Comparison of ENCODE assay signal across 9 cellular contexts in genomic region chr5:2207966-2208544, GRCh38.
DNase-seq lines count a peak whose midpoint lies in the region; ATAC-seq and TF ChIP-seq lines count a peak whose summit lies in the region.
"Had no signal": no experiment of that assay in that cellular context is flagged by ENCODE, and none has a peak within 500 bp of the region (broad histone marks: within the 10 kb centered on the region; RNA-seq: fewer than 3 reads in every experiment).

No MANE protein-coding gene starts in this region.

- no peak for DNase-seq in Right ventricle myocardium superior
- DNase-seq in Right ventricle myocardium inferior (ENCODE audit: missing footprints) = no peak
- peak; percentile 67 for DNase-seq in RPMI8226
- no peak for DNase-seq in left ventricle myocardium superior
- DNase-seq in upper lobe of left lung = peak; percentile 49 to 75
- DNase-seq in 8988T = no peak
- DNase-seq in AG20443 (ENCODE audit: low spot score) = no peak
- no peak for DNase-seq in GM19238 (ENCODE audit: insufficient read length, low spot score)
- DNase-seq: stimulated activated CD4-positive, alpha-beta T cell treated with anti-CD3 and anti-CD28 coated beads, Interleukin-1b, Interleukin-23, amount 100 ng/mL, for 48 hours had no signal

- H3K9me3 ChIP-seq in upper lobe of left lung = no peaks in the 10 kb centered on the region

- no peak for TF ChIP-seq POLR2A in upper lobe of left lung (IDR thresholded peaks at IDR 0.05)

- no peak for TF ChIP-seq EP300 in upper lobe of left lung (IDR thresholded peaks at IDR 0.05)

- peak in 3 of 6 experiments; percentile 16 to 24 (median 18) for TF ChIP-seq CTCF in upper lobe of left lung (IDR thresholded peaks at IDR 0.05)

- H3K4me3 ChIP-seq in upper lobe of left lung = no peak overlapping the region

- WGBS in upper lobe of left lung, 2 donors = 27 to 32% methylated on average over 11 to 16 of the region's 16 CpGs

- H3K4me1 ChIP-seq in upper lobe of left lung = no peaks in the 10 kb centered on the region

- H3K36me3 ChIP-seq in upper lobe of left lung = no peaks in the 10 kb centered on the region

- intact Hi-C loops in Right ventricle myocardium superior (cut with DNase I) = no loop called here
- intact Hi-C loops in Right ventricle myocardium inferior (cut with DNase I) = loop anchor here (10.0 kb wide), 1 partner anchor 1397 kb away; no protein-coding TSS in a partner anchor
- intact Hi-C loops in left ventricle myocardium superior (cut with micrococcal nuclease) = no loop called here

- ATAC-seq in Right ventricle myocardium superior (ENCODE audit: poor library complexity) (peak; percentile 58), Right ventricle myocardium inferior (no peak), left ventricle myocardium superior (peak; percentile 54), upper lobe of left lung (ENCODE audit: low FRiP score in 2 of 2) (peak; percentile 44 to 49)

- no peaks in the 10 kb centered on the region for H3K27me3 ChIP-seq in upper lobe of left lung

- no peak overlapping the region for H3K27ac ChIP-seq in upper lobe of left lung

Comparison
In these comparisons a context has a peak if more than half of its experiments do, and no peak if none do; other contexts are left out.
1. DNase-seq: peak in RPMI8226 (single experiment) and upper lobe of left lung (2 of 2); none in Right ventricle myocardium superior (single experiment), Right ventricle myocardium inferior (single experiment), left ventricle myocardium superior (single experiment), 8988T (single experiment), AG20443 (single experiment) and GM19238 (single experiment).